In the genomic region with DNA sequence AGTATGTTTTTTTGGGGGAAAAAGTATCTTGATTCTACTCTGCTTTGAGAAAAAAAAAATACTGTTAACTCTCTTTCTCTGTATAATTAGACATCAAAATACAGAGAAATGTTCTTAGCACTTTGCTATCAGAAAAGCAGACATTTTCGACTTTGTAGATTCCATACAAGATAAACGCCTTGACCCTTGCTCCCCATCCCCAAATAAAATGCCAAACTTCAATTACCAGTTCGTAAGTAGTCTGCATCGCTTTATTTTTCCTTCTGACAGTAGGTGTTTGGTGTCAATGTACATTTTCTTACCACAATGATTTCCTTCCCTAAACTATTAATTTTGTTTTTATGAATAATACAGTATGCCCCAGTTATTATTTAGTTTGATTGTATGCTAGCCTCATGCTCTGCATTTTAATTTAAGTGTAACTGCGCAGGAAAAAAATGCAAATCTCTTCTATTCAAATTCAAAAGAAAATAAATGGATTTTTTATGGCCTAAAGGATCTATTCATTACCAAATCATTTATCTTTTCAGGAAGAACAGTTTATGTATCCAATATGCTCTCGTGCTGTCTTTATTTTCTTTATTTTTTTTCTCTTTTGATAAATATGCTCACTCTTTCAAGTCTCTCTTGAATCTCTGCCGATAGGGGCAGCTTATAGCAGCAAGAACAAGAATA, we compare ENCODE assay signal across 9 cellular contexts.
DNase-seq lines count a peak whose midpoint lies in the region; ATAC-seq and TF ChIP-seq lines count a peak whose summit lies in the region.
"Had no signal": no experiment of that assay in that cellular context is flagged by ENCODE, and none has a peak within 500 bp of the region (broad histone marks: within the 10 kb centered on the region; RNA-seq: fewer than 3 reads in every experiment).

No MANE protein-coding gene starts in this region.

- no peaks in the 10 kb centered on the region for H3K36me3 ChIP-seq in hepatocyte (replicated peaks; ENCODE audit: insufficient read depth, low read depth)

- H3K9me2 ChIP-seq in hepatocyte (replicated peaks; ENCODE audit: insufficient read depth) = no peaks in the 10 kb centered on the region

- WGBS in hepatocyte (ENCODE audit: low lambda C conversion rate, missing lambda C conversion rate) = 40% methylated on average over 7 of the region's 7 CpGs

- ATAC-seq in T-cell (replicated peaks in 1 of 4) (no peak), omental fat pad (ENCODE audit: low FRiP score) (no peak), left lobe of liver (no peak)

- H3K9me3 ChIP-seq in hepatocyte (ENCODE audit: low read depth) = no peaks in the 10 kb centered on the region

- H3K4me3 Mint-ChIP-seq in activated naive CD4-positive, alpha-beta T cell treated with anti-CD3 and anti-CD28 coated beads, Interleukin-2, amount 50 U/mL, for 24 hours = peak overlapping the region; percentile 77
- peak overlapping the region; percentile 8 to 58 (median 47) for H3K4me3 Mint-ChIP-seq in T-cell

- H3K36me3 Mint-ChIP-seq in activated naive CD4-positive, alpha-beta T cell treated with anti-CD3 and anti-CD28 coated beads, Interleukin-2, amount 50 U/mL, for 24 hours = no peaks in the 10 kb centered on the region
- no peaks in the 10 kb centered on the region for H3K36me3 Mint-ChIP-seq in T-cell

- H3K79me2 ChIP-seq in hepatocyte = no peaks in the 10 kb centered on the region

- H3K4me1 ChIP-seq in hepatocyte (ENCODE audit: insufficient read depth) = peaks cover 43% of the 10 kb centered on the region

- no peak overlapping the region for H3K4me3 ChIP-seq in hepatocyte

- peak overlapping the region; percentile 48 for H2AFZ ChIP-seq in hepatocyte

- H3K27ac ChIP-seq in hepatocyte = peak overlapping the region; percentile 84

- no peak for TF ChIP-seq CTCF in hepatocyte (IDR thresholded peaks at IDR 0.05; ENCODE audit: poor library complexity)
- TF ChIP-seq CTCF in subcutaneous adipose tissue (IDR thresholded peaks at IDR 0.05; ENCODE audit: low read depth) = peak; percentile 87
- TF ChIP-seq CTCF in omental fat pad (IDR thresholded peaks at IDR 0.05) = no peak

- H3K27ac Mint-ChIP-seq in activated naive CD4-positive, alpha-beta T cell treated with anti-CD3 and anti-CD28 coated beads, Interleukin-2, amount 50 U/mL, for 24 hours = peak overlapping the region; percentile 78
- peak overlapping the region; percentile 66 for H3K27ac Mint-ChIP-seq in T-cell

- H4K20me1 ChIP-seq in hepatocyte (ENCODE audit: insufficient read depth, poor library complexity, severe bottlenecking) = no peaks in the 10 kb centered on the region

- H3K27me3 Mint-ChIP-seq in activated naive CD4-positive, alpha-beta T cell treated with anti-CD3 and anti-CD28 coated beads, Interleukin-2, amount 50 U/mL, for 24 hours = no peaks in the 10 kb centered on the region
- H3K27me3 Mint-ChIP-seq in T-cell = no peaks in the 10 kb centered on the region

- H3K27me3 ChIP-seq in hepatocyte = no peaks in the 10 kb centered on the region

- H3K4me1 Mint-ChIP-seq in activated naive CD4-positive, alpha-beta T cell treated with anti-CD3 and anti-CD28 coated beads, Interleukin-2, amount 50 U/mL, for 24 hours = peaks cover 33% of the 10 kb centered on the region
- H3K4me1 Mint-ChIP-seq in T-cell = peaks cover 23 to 31% (median 25%) of the 10 kb centered on the region in 3 donors

- CTCF ChIA-PET in T-cell (lab: Charles Lee) = no interaction called here

- peak overlapping the region; percentile 70 for H3K4me2 ChIP-seq in hepatocyte

- POLR2A ChIA-PET in T-cell (lab: Charles Lee) = no interaction called here

- no peak for DNase-seq in activated naive CD4-positive, alpha-beta T cell treated with Interleukin-2 at 50 U/mL for 16 hours
- DNase-seq in T-cell = no peak
- DNase-seq in hepatocyte (ENCODE audit: low spot score) = no peak
- no peak for DNase-seq in omental fat pad (ENCODE audit: low spot score)
- no peak for DNase-seq in left lobe of liver (ENCODE audit: low spot score)
- DNase-seq in anterior cingulate cortex (lab: John Stamatoyannopoulos, UW) = no peak
- DNase-seq: activated effector memory CD4-positive, alpha-beta T cell treated with anti-CD3 and anti-CD28 coated beads, Interleukin-2, amount 50 U/mL, for 16 hours had no signal

- H3K9me3 Mint-ChIP-seq in activated naive CD4-positive, alpha-beta T cell treated with anti-CD3 and anti-CD28 coated beads, Interleukin-2, amount 50 U/mL, for 24 hours = no peaks in the 10 kb centered on the region
- no peaks in the 10 kb centered on the region for H3K9me3 Mint-ChIP-seq in T-cell
